Comparison of ENCODE assay signal across 8 cellular contexts in the genomic region with DNA sequence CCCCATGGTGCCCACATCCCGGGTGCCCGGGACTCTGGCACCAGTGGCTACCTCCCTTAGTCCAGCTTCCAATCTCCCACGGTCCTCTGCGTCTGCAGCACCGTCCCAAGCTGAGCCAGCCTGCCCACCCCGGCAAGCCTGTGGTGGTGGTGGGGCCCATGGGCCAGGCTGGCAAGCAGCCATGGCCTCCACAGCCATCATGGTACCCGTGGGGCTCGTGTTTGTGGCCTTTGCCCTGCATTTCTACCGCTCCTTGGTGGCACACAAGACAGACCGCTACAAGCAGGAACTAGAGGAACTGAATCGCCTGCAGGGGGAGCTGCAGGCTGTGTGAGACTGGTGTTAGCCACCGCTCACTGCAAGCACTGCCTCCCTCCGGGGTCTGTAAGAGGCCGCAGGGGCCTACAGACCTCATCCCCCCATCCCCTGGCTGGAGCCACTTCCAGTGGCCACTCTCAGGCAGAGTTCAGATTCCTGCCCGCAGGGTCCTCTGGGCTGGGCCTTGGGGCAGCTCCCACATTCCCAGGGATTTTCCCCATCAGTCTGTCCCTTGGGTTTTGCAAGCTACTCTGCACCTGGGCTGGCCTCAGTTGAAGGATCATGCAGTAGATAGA. TPM values are rescaled to one million over a fixed set of nuclear protein-coding genes. Genes with fewer than 3 reads are reported as not detected.
A peak's percentile ranks its signal among the peaks of the same experiment; 100 is the strongest.
DNase-seq lines count a peak whose midpoint lies in the region; ATAC-seq and TF ChIP-seq lines count a peak whose summit lies in the region.

No MANE protein-coding gene starts in this region.

- no peaks in the 10 kb centered on the region for H3K9me3 ChIP-seq in CD8-positive, alpha-beta memory T cell (ENCODE audit: low read length)
- H3K9me3 ChIP-seq in neuronal stem cell (replicated peaks in 1 of 2; ENCODE audit: control insufficient read depth in 2 of 2, insufficient read depth in 1 of 2, low read depth in 1 of 2, low read length in 2 of 2) (no peaks in the 10 kb centered on the region), transverse colon (no peaks in the 10 kb centered on the region)

- ATAC-seq in HG02678 (IDR thresholded peaks at IDR 0.05; ENCODE audit: unreplicated experiment): no peak

- H3K36me3 Mint-ChIP-seq in CD8-positive, alpha-beta memory T cell: peaks cover 0 to 11% (median 0%) of the 10 kb centered on the region in 3 donors

- no peak overlapping the region for H4K8ac ChIP-seq in neuronal stem cell (ENCODE audit: low read depth, low read length)

- peaks cover 28% of the 10 kb centered on the region for H3K4me1 ChIP-seq in CD8-positive, alpha-beta memory T cell (ENCODE audit: insufficient read depth, low read length)
- H3K4me1 ChIP-seq in neuronal stem cell (ENCODE audit: control insufficient read depth in 2 of 2, insufficient read depth in 1 of 2, low read depth in 1 of 2, low read length in 2 of 2): peaks cover 17 to 19% of the 10 kb centered on the region in 2 donors
- peaks cover 18 to 39% (median 27%) of the 10 kb centered on the region in 4 donors for H3K4me1 ChIP-seq in transverse colon

- DNase-seq in CD8-positive, alpha-beta memory T cell: peak; percentile 47 to 78 (median 57)
- peak in 1 of 2 experiments; percentile 84 for DNase-seq in HL-60 (ENCODE audit: low read depth in 1 of 2, low spot score in 1 of 2)
- peak; percentile 61 for DNase-seq in NOMO-1 treated with dmso at 0.1 percent for 144 hours (lab: John Stamatoyannopoulos, UW; ENCODE audit: unreplicated experiment)
- DNase-seq in activated CD8-positive, alpha-beta memory T cell treated with anti-CD3 and anti-CD28 coated beads, Interleukin-2, amount 50 U/mL, for 4 hours: peak; percentile 61
- no peak for DNase-seq in epithelial cell of proximal tubule (ENCODE audit: low read depth)
- peak; percentile 76 for DNase-seq in neuronal stem cell (ENCODE audit: low spot score)
- DNase-seq in transverse colon: peak; percentile 73

- TF ChIP-seq POLR2A in transverse colon (IDR thresholded peaks at IDR 0.05): no peak

- CTCF ChIA-PET in CD8-positive, alpha-beta memory T cell (lab: Charles Lee): interaction anchor here (1.1 to 4.9 kb wide), 8 partner anchors 12 to 489 kb away, joined by 3 to 50 read pairs (median 4); partner anchors contain the start of genes PRSS53, ZNF646, ZNF668 and ZNF843

- no peak overlapping the region for H3K4me3 ChIP-seq in CD8-positive, alpha-beta memory T cell (ENCODE audit: low read length)
- H3K4me3 ChIP-seq in HL-60 (replicated peaks; ENCODE audit: insufficient read depth, low read length) (no peak overlapping the region), epithelial cell of proximal tubule (ENCODE audit: low read depth, low read length) (no peak overlapping the region), neuronal stem cell (ENCODE audit: low read length in 2 of 2) (no peak overlapping the region), transverse colon (no peak overlapping the region)

- in situ Hi-C loops in transverse colon (cut with MboI; ENCODE audit: low pct_ligation_motif_present in 1 of 4, low pct_unique_long_range_greater_than_20kb in 1 of 4, low sequenced_read_pairs in 3 of 4): loop anchor here in 1 of 4 donors (25.0 kb wide), 1 partner anchor 759 kb away; a partner anchor contains a TSS

- no CpG with 5 or more reads among the region's 15 CpGs for WGBS in neuronal stem cell (ENCODE audit: extremely low coverage in 2 of 2, insufficient read length in 2 of 2, insufficient replicate concordance in 1 of 2), 2 donors
- 32% methylated on average over 12 of the region's 15 CpGs; no CpG with 5 or more reads in 1 of the 2 donors for WGBS in transverse colon (ENCODE audit: low coverage in 1 of 2), 2 donors

- H2BK5ac ChIP-seq in neuronal stem cell (ENCODE audit: low read length): peak overlapping the region; percentile 21

- H3K9ac ChIP-seq in neuronal stem cell (ENCODE audit: low read depth, low read length, poor library complexity): peak overlapping the region; percentile 79

- peak overlapping the region; percentile 92 for H3K23ac ChIP-seq in neuronal stem cell (ENCODE audit: low read depth, low read length, poor library complexity)

- peak overlapping the region; percentile 20 for H3K18ac ChIP-seq in neuronal stem cell (ENCODE audit: low read length)

- H4K91ac ChIP-seq in neuronal stem cell (ENCODE audit: low read depth, low read length, poor library complexity): no peak overlapping the region

- H3K27ac ChIP-seq in CD8-positive, alpha-beta memory T cell (ENCODE audit: low read depth, low read length): no peak overlapping the region
- peak overlapping the region; percentile 17; the same call in 1 of the 2 replicates for H3K27ac ChIP-seq in HL-60 (replicated peaks)
- peak overlapping the region; percentile 22 for H3K27ac ChIP-seq in neuronal stem cell (replicated peaks; ENCODE audit: low read length)
- H3K27ac ChIP-seq in transverse colon: peak overlapping the region in 2 of 4 donors; percentile 15 to 36

- POLR2A ChIA-PET in CD8-positive, alpha-beta memory T cell (lab: Charles Lee): no interaction called here

- peaks cover 13% of the 10 kb centered on the region for H3K79me1 ChIP-seq in neuronal stem cell (ENCODE audit: low read depth, low read length)

- no peaks in the 10 kb centered on the region for H3K27me3 ChIP-seq in CD8-positive, alpha-beta memory T cell (ENCODE audit: insufficient read depth, low read length, poor library complexity, severe bottlenecking)
- H3K27me3 ChIP-seq in HL-60 (ENCODE audit: insufficient read depth, poor library complexity, severe bottlenecking) (no peaks in the 10 kb centered on the region), neuronal stem cell (ENCODE audit: control insufficient read depth in 3 of 3, insufficient read depth in 3 of 3, low read depth in 1 of 3, low read length in 3 of 3) (no peaks in the 10 kb centered on the region), transverse colon (no peaks in the 10 kb centered on the region)

- intact Hi-C loops in transverse colon (cut with DNase I; ENCODE audit: low total_unique reads): no loop called here

- no peaks in the 10 kb centered on the region for H3K9me3 Mint-ChIP-seq in CD8-positive, alpha-beta memory T cell

- peaks cover 22 to 41% (median 26%) of the 10 kb centered on the region in 3 donors for H3K4me1 Mint-ChIP-seq in CD8-positive, alpha-beta memory T cell

- H3K4ac ChIP-seq in neuronal stem cell (ENCODE audit: low read length): no peak overlapping the region

- H3K4me2 ChIP-seq in neuronal stem cell (ENCODE audit: insufficient read depth, low read length, poor library complexity, severe bottlenecking): no peak overlapping the region

- H2BK120ac ChIP-seq in neuronal stem cell (ENCODE audit: low read depth, low read length): peak overlapping the region; percentile 39

- no peak for TF ChIP-seq EP300 in transverse colon (IDR thresholded peaks at IDR 0.05; ENCODE audit: low read depth)

- H2AFZ ChIP-seq in neuronal stem cell (ENCODE audit: low read length): peak overlapping the region; percentile 61

- TF ChIP-seq CTCF in HL-60 (IDR thresholded peaks at IDR 0.05; ENCODE audit: insufficient read depth, low read length): peak; percentile 85
- peak; percentile 80 for TF ChIP-seq CTCF in epithelial cell of proximal tubule (conservative IDR thresholded peaks at IDR 0.05; ENCODE audit: low read depth, low read length)
- peak; percentile 62 to 68 (median 64) for TF ChIP-seq CTCF in transverse colon (IDR thresholded peaks at IDR 0.05)

- H2BK15ac ChIP-seq in neuronal stem cell (ENCODE audit: low read length): peak overlapping the region; percentile 52

- H3K14ac ChIP-seq in neuronal stem cell (ENCODE audit: low read length): no peak overlapping the region

- peak overlapping the region; percentile 59 for H2BK12ac ChIP-seq in neuronal stem cell (ENCODE audit: low read length)

- peak overlapping the region; percentile 47 for H2AK5ac ChIP-seq in neuronal stem cell (ENCODE audit: low read depth, low read length)

- no peaks in the 10 kb centered on the region for H3K36me3 ChIP-seq in CD8-positive, alpha-beta memory T cell (ENCODE audit: insufficient read depth, low read length)
- H3K36me3 ChIP-seq in neuronal stem cell (replicated peaks in 1 of 2; ENCODE audit: control insufficient read depth in 2 of 2, insufficient read depth in 2 of 2, low read length in 2 of 2) (peaks cover under 1 to 2% of the 10 kb centered on the region in 2 donors), transverse colon (no peaks in the 10 kb centered on the region)

- H3K27ac Mint-ChIP-seq in CD8-positive, alpha-beta memory T cell: peak overlapping the region in 4 of 8 donors; percentile 48 to 89 (median 50)

- H3K4me3 Mint-ChIP-seq in CD8-positive, alpha-beta memory T cell: peak overlapping the region in 2 of 7 donors; percentile 56 to 84

- no peaks in the 10 kb centered on the region for H3K27me3 Mint-ChIP-seq in CD8-positive, alpha-beta memory T cell

RNA-seq across cellular contexts. Expression of gene SETD1A, which starts 3.9 kb away (rescaled TPM):
- total RNA-seq in CD8-positive, alpha-beta memory T cell: 10 to 100 TPM; 24.7 to 28.8 TPM
- polyA plus RNA-seq in CD8-positive, alpha-beta memory T cell: 2.6 TPM
- total RNA-seq in epithelial cell of proximal tubule (4.7 and 5.5 TPM in 2 replicates), transverse colon (10 to 100 TPM in 3 of 4 donors, 1 to 10 TPM in 1; 5.3 to 37.0 (median 10.8) TPM)
- polyA plus RNA-seq in neuronal stem cell (2013, experiment 1 of 2): 16.0 TPM
- polyA plus RNA-seq in neuronal stem cell (2013, experiment 2 of 2): 15.3 TPM

RNA-seq across cellular contexts. Expression of gene ORAI3, which starts 4.8 kb away (rescaled TPM):
- total RNA-seq in CD8-positive, alpha-beta memory T cell: 1 to 10 TPM; 8.5 to 8.8 TPM
- 25.8 TPM for polyA plus RNA-seq in CD8-positive, alpha-beta memory T cell
- total RNA-seq in epithelial cell of proximal tubule (10.4 and 37.6 TPM in 2 replicates), transverse colon (10 to 100 TPM; 24.8 to 45.6 (median 31.3) TPM)
- polyA plus RNA-seq in neuronal stem cell (2013, experiment 1 of 2): 16.7 TPM
- 16.5 TPM for polyA plus RNA-seq in neuronal stem cell (2013, experiment 2 of 2)

RNA-seq across cellular contexts. Expression of gene FBXL19, which starts 30.2 kb away (rescaled TPM):
- 10 to 100 TPM; 28.7 to 29.2 TPM for total RNA-seq in CD8-positive, alpha-beta memory T cell
- 0.25 TPM for polyA plus RNA-seq in CD8-positive, alpha-beta memory T cell
- total RNA-seq in epithelial cell of proximal tubule: 35.6 and 65.3 TPM in 2 replicates
- polyA plus RNA-seq in neuronal stem cell (2013, experiment 1 of 2): 60.7 TPM
- polyA plus RNA-seq in neuronal stem cell (2013, experiment 2 of 2): 57.8 TPM
- 10 to 100 TPM; 19.3 to 45.3 (median 20.3) TPM for total RNA-seq in transverse colon

RNA-seq across cellular contexts. Expression of gene HSD3B7, which starts 31.4 kb away (rescaled TPM):
- 1 to 10 TPM; 1.6 to 2.1 TPM for total RNA-seq in CD8-positive, alpha-beta memory T cell
- not detected for polyA plus RNA-seq in CD8-positive, alpha-beta memory T cell
- 22.9 and 24.2 TPM in 2 replicates for total RNA-seq in epithelial cell of proximal tubule
- 0.73 TPM for polyA plus RNA-seq in neuronal stem cell (2013, experiment 1 of 2)
- polyA plus RNA-seq in neuronal stem cell (2013, experiment 2 of 2): 0.64 TPM
- total RNA-seq in transverse colon: 10 to 100 TPM in 3 of 4 donors, 1 to 10 TPM in 1; 7.0 to 31.8 (median 29.6) TPM

RNA-seq across cellular contexts. Expression of gene STX1B, which starts 56.8 kb away (rescaled TPM):
- total RNA-seq in CD8-positive, alpha-beta memory T cell: under 1 TPM; 0.40 to 0.79 TPM
- polyA plus RNA-seq in CD8-positive, alpha-beta memory T cell: 0.03 TPM
- 0.40 and 0.58 TPM in 2 replicates for total RNA-seq in epithelial cell of proximal tubule
- polyA plus RNA-seq in neuronal stem cell (2013, experiment 1 of 2): 11.9 TPM
- 10.7 TPM for polyA plus RNA-seq in neuronal stem cell (2013, experiment 2 of 2)
- 1 to 10 TPM in 1 of 4 donors, under 1 TPM in 1, not detected in 2; 0.41 to 1.3 TPM for total RNA-seq in transverse colon
